In genomic region chr3:196549312-196549711, GRCh38 we compare ENCODE assay signal across 19 cellular contexts. TPM values are rescaled to one million over a fixed set of nuclear protein-coding genes. Genes with fewer than 3 reads are reported as not detected.
"Had no signal": no experiment of that assay in that cellular context is flagged by ENCODE, and none has a peak within 500 bp of the region (broad histone marks: within the 10 kb centered on the region; RNA-seq: fewer than 3 reads in every experiment).

No MANE protein-coding gene starts in this region.

RNA-seq across cellular contexts. Expression of gene SMCO1, which starts 34.2 kb away (rescaled TPM):
- total RNA-seq: activated naive CD4-positive, alpha-beta T cell treated with anti-CD3 and anti-CD28 coated beads for 36 hours; activated naive CD4-positive, alpha-beta T cell treated with anti-CD3 and anti-CD28 coated beads, Interleukin-2, amount 50 U/mL, for 72 hours; activated naive CD8-positive, alpha-beta T cell treated with anti-CD3 and anti-CD28 coated beads for 36 hours; activated naive CD8-positive, alpha-beta T cell treated with anti-CD3 and anti-CD28 coated beads, Interleukin-2, amount 10 ng/mL, durations not matched to agents 7 days and 5 days; activated T-cell treated with anti-CD3 and anti-CD28 coated beads, Interleukin-2, amount 50 U/mL, for 4 hours; activated T-cell treated with anti-CD3 and anti-CD28 coated beads, Interleukin-2, amount 50 U/mL, for 72 hours; activated T-helper 1 cell treated with anti-CD3 and anti-CD28 coated beads, Interleukin-12 subunit alpha, Interleukin-12 subunit beta, Interleukin-2, Interleukin-4 antibody, amounts not matched to agents 30 ng/mL and 10 ng/mL and 1 ng/mL, durations not matched to agents 14 hours and 24 hours and 36 hours; activated T-helper 17 cell treated with anti-CD3 and anti-CD28 coated beads, Interleukin-2, amount 50 U/mL, for 72 hours; activated T-helper 2 cell treated with anti-CD3 and anti-CD28 coated beads, Interferon-gamma antibody, Interleukin-2, Interleukin-4, amounts not matched to agents 10 μg/mL and 5 μg/mL and 100 μg/mL, durations not matched to agents 14 hours and 24 hours and 36 hours; adrenal gland; aorta; ascending aorta; astrocyte; body of pancreas; breast epithelium; bronchial epithelial cell; cerebellum; chondrocyte had no signal
- polyA plus RNA-seq: adipose tissue, aorta had no signal
